In the genomic region with DNA sequence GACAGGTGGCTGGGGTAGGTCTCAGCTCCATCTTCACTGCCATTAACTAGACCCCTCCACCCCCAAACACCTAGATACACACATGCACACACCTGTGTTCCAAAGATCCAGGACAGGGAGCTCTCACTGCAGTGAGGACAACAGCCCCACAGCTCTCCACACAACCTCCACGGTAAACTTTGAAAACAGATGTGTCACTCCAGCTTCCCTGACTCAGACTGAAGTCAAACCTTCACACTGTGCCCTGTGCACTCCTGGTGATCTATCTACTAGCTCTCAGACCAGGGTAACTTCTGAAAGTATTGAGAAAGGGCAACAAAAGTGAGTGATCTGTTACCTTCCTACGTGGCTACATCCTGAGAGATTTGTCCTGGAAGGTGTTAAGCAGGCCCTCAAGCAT, we compare ENCODE assay signal across 15 cellular contexts.
DNase-seq lines count a peak whose midpoint lies in the region; ATAC-seq lines count a peak whose summit lies in the region.
"Had no signal": no experiment of that assay in that cellular context is flagged by ENCODE, and none has a peak within 500 bp of the region (broad histone marks: within the 10 kb centered on the region; RNA-seq: fewer than 3 reads in every experiment).

No MANE protein-coding gene starts in this region.

- peak; percentile 52 for ATAC-seq in aorta (ENCODE audit: low FRiP score)
- ATAC-seq: A549 had no signal

- H3K4me3 ChIP-seq in aorta (ENCODE audit: low read length in 2 of 2): no peak overlapping the region
- no peak overlapping the region for H3K4me3 ChIP-seq in effector memory CD4-positive, alpha-beta T cell (ENCODE audit: insufficient read depth, low read depth, low read length, poor library complexity, severe bottlenecking)
- H3K4me3 ChIP-seq: A549, HAP-1 had no signal

- H3K36me3 Mint-ChIP-seq in activated naive CD8-positive, alpha-beta T cell treated with anti-CD3 and anti-CD28 coated beads for 36 hours: no peaks in the 10 kb centered on the region

- H3K4me1 ChIP-seq in aorta (ENCODE audit: control insufficient read depth in 1 of 2, insufficient read depth in 2 of 2, low read length in 2 of 2): no peaks in the 10 kb centered on the region
- H3K4me1 ChIP-seq in effector memory CD4-positive, alpha-beta T cell (ENCODE audit: control insufficient read depth, insufficient read depth, low read length, poor library complexity, severe bottlenecking): no peaks in the 10 kb centered on the region
- H3K4me1 ChIP-seq: A549, Caco-2, HAP-1 had no signal

- H3K27ac ChIP-seq in aorta (ENCODE audit: low read depth in 1 of 2, low read length in 2 of 2): no peak overlapping the region
- H3K27ac ChIP-seq in effector memory CD4-positive, alpha-beta T cell (ENCODE audit: insufficient read depth, low read length, poor library complexity, severe bottlenecking): no peak overlapping the region
- H3K27ac ChIP-seq: 22Rv1, A549, C4-2B had no signal

- no peak overlapping the region for H3K4me3 Mint-ChIP-seq in activated naive CD8-positive, alpha-beta T cell treated with anti-CD3 and anti-CD28 coated beads for 36 hours
- H3K4me3 Mint-ChIP-seq: CD4-positive, alpha-beta T cell had no signal

- H3K36me3 ChIP-seq in aorta (ENCODE audit: control insufficient read depth in 1 of 2, insufficient read depth in 2 of 2, low read length in 1 of 2): no peaks in the 10 kb centered on the region
- no peaks in the 10 kb centered on the region for H3K36me3 ChIP-seq in effector memory CD4-positive, alpha-beta T cell (ENCODE audit: control insufficient read depth, insufficient read depth, low read length)
- H3K36me3 ChIP-seq: HAP-1 had no signal

- WGBS in aorta, 2 donors: 49 to 76% methylated on average over 2 of the region's 2 CpGs

- no peaks in the 10 kb centered on the region for H3K4me1 Mint-ChIP-seq in activated naive CD8-positive, alpha-beta T cell treated with anti-CD3 and anti-CD28 coated beads for 36 hours

- no peaks in the 10 kb centered on the region for H3K9me3 ChIP-seq in aorta (ENCODE audit: control insufficient read depth, low read length)
- H3K9me3 ChIP-seq in effector memory CD4-positive, alpha-beta T cell (ENCODE audit: control insufficient read depth, low read length): no peaks in the 10 kb centered on the region
- H3K9me3 ChIP-seq: A549, Caco-2, HAP-1 had no signal

- DNase-seq in ELR (ENCODE audit: low read depth) (peak; percentile 57), LHCN-M2 (ENCODE audit: low read depth) (peak; percentile 12), kidney tubule cell (ENCODE audit: low spot score) (peak; percentile 12), aorta (no peak), NAMALWA (ENCODE audit: low spot score) (no peak)
- no peak for DNase-seq in effector memory CD4-positive, alpha-beta T cell
- DNase-seq in activated naive CD8-positive, alpha-beta T cell treated with anti-CD3 and anti-CD28 coated beads for 36 hours: no peak
- DNase-seq: AML-193; Caco-2; CD4-positive, alpha-beta T cell; GDM1 had no signal

- no peaks in the 10 kb centered on the region for H3K9me3 Mint-ChIP-seq in activated naive CD8-positive, alpha-beta T cell treated with anti-CD3 and anti-CD28 coated beads for 36 hours
- H3K9me3 Mint-ChIP-seq: CD4-positive, alpha-beta T cell had no signal

- no peaks in the 10 kb centered on the region for H3K27me3 ChIP-seq in aorta (ENCODE audit: control insufficient read depth in 1 of 2, insufficient read depth in 2 of 2, low read length in 1 of 2)
- H3K27me3 ChIP-seq in effector memory CD4-positive, alpha-beta T cell (replicated peaks; ENCODE audit: control insufficient read depth, insufficient read depth, low read length, poor library complexity, severe bottlenecking): no peaks in the 10 kb centered on the region

- H3K27ac Mint-ChIP-seq in activated naive CD8-positive, alpha-beta T cell treated with anti-CD3 and anti-CD28 coated beads for 36 hours: no peak overlapping the region
- H3K27ac Mint-ChIP-seq: CD4-positive, alpha-beta T cell had no signal

- intact Hi-C loops in aorta (cut with DNase I): no loop called here

- H3K27me3 Mint-ChIP-seq in activated naive CD8-positive, alpha-beta T cell treated with anti-CD3 and anti-CD28 coated beads for 36 hours: no peaks in the 10 kb centered on the region
- H3K27me3 Mint-ChIP-seq: CD4-positive, alpha-beta T cell had no signal

Comparison
In these comparisons a context has a peak if more than half of its experiments do, and no peak if none do; other contexts are left out.
1. DNase-seq: peak in ELR (single experiment), LHCN-M2 (single experiment) and kidney tubule cell (single experiment); none in aorta (0 of 2), NAMALWA (single experiment), effector memory CD4-positive, alpha-beta T cell (0 of 3) and activated naive CD8-positive, alpha-beta T cell treated with anti-CD3 and anti-CD28 coated beads for 36 hours (single experiment).